27 cellular contexts compared by ENCODE assay signal in the genomic region with DNA sequence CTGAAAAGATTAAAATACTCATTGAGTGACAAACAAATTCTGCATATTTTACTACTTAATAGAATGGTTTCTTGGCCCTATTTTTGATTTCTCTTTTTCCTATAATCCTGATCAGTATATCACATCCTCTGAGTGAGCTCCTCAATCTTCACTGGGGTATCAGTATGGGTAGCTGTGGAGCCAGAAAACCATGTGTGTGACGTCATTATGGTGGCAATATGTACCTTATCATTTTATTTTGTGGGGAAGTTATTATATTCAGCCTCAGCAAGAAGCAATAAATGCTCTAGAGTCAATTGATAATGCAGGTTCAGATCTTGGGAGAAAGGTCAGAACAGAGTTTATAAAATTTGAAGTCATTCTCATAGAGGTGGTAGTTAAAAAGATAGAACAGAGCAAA.
"Had no signal": no experiment of that assay in that cellular context is flagged by ENCODE, and none has a peak within 500 bp of the region (broad histone marks: within the 10 kb centered on the region; RNA-seq: fewer than 3 reads in every experiment).

No MANE protein-coding gene starts in this region.

- H3K36me3 ChIP-seq: stomach, suprapubic skin, thoracic aorta, thyroid gland, tibial artery, tibial nerve, transverse colon, upper lobe of left lung, upper lobe of right lung, uterus, vagina had no signal

- ATAC-seq: stimulated activated effector memory CD8-positive, alpha-beta T cell treated with anti-CD3 and anti-CD28 coated beads, Interleukin-12 subunit alpha, Interleukin-12 subunit beta, amount 100 ng/mL, for 72 hours; stimulated activated memory B cell treated with anti-CD40 and anti-IgM and Interleukin-4, amounts not matched to agents 10 μg/mL and 1 μg/mL and 100 μg/mL, for 72 hours; stimulated activated naive B cell treated with anti-CD40 and anti-IgM and Interleukin-4, amounts not matched to agents 10 μg/mL and 1 μg/mL and 100 μg/mL, for 72 hours; stimulated activated naive CD8-positive, alpha-beta T cell treated with anti-CD3 and anti-CD28 coated beads, Interleukin-15, amount 100 ng/mL, for 72 hours; stimulated activated naive CD8-positive, alpha-beta T cell treated with anti-CD3 and anti-CD28 coated beads, Interleukin-15, Interleukin-2, amounts not matched to agents 100 U/mL and 50 U/mL, for 24 hours; upper lobe of right lung had no signal

- FAIRE-seq: urothelium cell line had no signal

- H3K9me3 ChIP-seq: suprapubic skin, testis, thoracic aorta, thyroid gland, tibial artery, tibial nerve, transverse colon, upper lobe of left lung, upper lobe of right lung, uterus, vagina had no signal

- DNase-seq: stimulated activated CD4-positive, alpha-beta T cell treated with anti-CD3 and anti-CD28 coated beads, Interleukin-2, amount 100 ng/mL, for 48 hours; stimulated activated CD4-positive, alpha-beta T cell treated with anti-CD3 and anti-CD28 coated beads, Interleukin-4, amount 100 ng/mL, for 1 hour; stimulated activated CD4-positive, alpha-beta T cell treated with anti-CD3 and anti-CD28 coated beads, Interleukin-4, amount 100 ng/mL, for 24 hours; stimulated activated CD4-positive, alpha-beta T cell treated with anti-CD3 and anti-CD28 coated beads, Interleukin-4, amount 100 ng/mL, for 4 hours; stimulated activated CD8-positive, alpha-beta memory T cell treated with anti-CD3 and anti-CD28 coated beads, Interleukin-4, amount 100 ng/mL, for 48 hours; stimulated activated naive B cell treated with anti-CD40 and anti-IgM and Interleukin-4, amounts not matched to agents 10 μg/mL and 1 μg/mL and 100 μg/mL, for 72 hours; stimulated activated naive CD4-positive, alpha-beta T cell; stimulated activated naive CD4-positive, alpha-beta T cell treated with Interleukin-2 at 50 U/mL for 16 hours; stimulated activated naive CD8-positive, alpha-beta T cell treated with anti-CD3 and anti-CD28 coated beads, Interleukin-15, amount 100 ng/mL, for 72 hours; stimulated activated naive CD8-positive, alpha-beta T cell treated with anti-CD3 and anti-CD28 coated beads, Interleukin-15, Interleukin-2, amounts not matched to agents 100 U/mL and 50 U/mL, for 24 hours; stomach; substantia nigra; testis; thyroid gland; tibial artery; transverse colon; trophoblast cell; upper lobe of left lung; upper lobe of right lung; uterus had no signal

- H3K27me3 ChIP-seq: stomach, suprapubic skin, testis, thyroid gland, tibial artery, tibial nerve, transverse colon, upper lobe of left lung, upper lobe of right lung, uterus, vagina had no signal

- H3K4me1 ChIP-seq: stomach, suprapubic skin, testis, thyroid gland, tibial artery, tibial nerve, transverse colon, upper lobe of left lung, upper lobe of right lung, uterus, vagina had no signal

- H3K27ac ChIP-seq: stomach, suprapubic skin, testis, thoracic aorta, thyroid gland, tibial artery, tibial nerve, transverse colon, upper lobe of left lung, upper lobe of right lung, uterus, vagina had no signal

- H3K4me3 ChIP-seq: stomach, suprapubic skin, testis, thoracic aorta, thyroid gland, tibial artery, tibial nerve, transverse colon, upper lobe of left lung, upper lobe of right lung, uterus, vagina had no signal
